Comparison of ENCODE assay signal across 18 cellular contexts in the genomic region with DNA sequence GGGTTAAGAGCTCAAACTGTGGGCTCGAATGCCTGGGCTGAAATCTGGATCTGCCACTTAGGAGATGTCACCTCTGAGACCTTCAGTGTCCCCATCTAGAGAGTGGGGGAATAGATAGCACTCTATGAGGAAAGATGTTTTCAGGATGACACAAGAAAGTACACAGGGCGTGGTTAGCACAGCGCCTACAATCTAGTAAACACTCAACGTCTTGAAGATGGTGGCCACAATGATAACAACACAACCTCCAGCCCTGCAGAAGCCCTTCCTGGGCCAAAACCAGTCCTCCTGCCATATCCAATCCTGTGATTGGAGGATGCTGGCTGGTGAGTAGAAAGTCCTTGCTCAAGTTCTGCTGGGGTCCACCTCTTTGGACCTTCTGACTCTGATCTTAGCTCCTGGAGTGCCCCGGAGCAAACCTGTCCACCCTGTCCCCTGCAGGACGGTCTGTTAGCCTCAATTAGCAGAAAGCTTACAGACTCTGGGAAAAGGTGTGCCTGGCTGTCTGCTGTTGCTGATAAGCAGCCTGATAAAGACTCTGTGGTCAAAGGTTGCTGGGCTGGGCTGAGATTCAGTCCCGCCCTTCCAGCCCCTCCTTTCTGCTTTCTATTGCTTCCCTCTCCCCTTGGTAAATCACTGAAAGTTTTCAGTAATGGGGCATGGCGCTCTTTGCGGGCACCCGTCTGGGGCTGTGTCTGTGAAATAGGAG. TPM values are rescaled to one million over a fixed set of nuclear protein-coding genes. Genes with fewer than 3 reads are reported as not detected.
DNase-seq lines count a peak whose midpoint lies in the region; ATAC-seq, FAIRE-seq and TF ChIP-seq lines count a peak whose summit lies in the region.
"Had no signal": no experiment of that assay in that cellular context is flagged by ENCODE, and none has a peak within 500 bp of the region (broad histone marks: within the 10 kb centered on the region; RNA-seq: fewer than 3 reads in every experiment).

No MANE protein-coding gene starts in this region.

- H3K9me3 Mint-ChIP-seq in Caco-2 (ENCODE audit: unreplicated experiment) (no peaks in the 10 kb centered on the region), endodermal cell (no peaks in the 10 kb centered on the region)

- BruUV-seq in Caco-2 (replicated peaks; lab: Mats Ljungman, UMichigan), result no TSS peak

- H3K27ac Mint-ChIP-seq in Caco-2 (ENCODE audit: unreplicated experiment), result peak overlapping the region; percentile 42
- H3K27ac Mint-ChIP-seq in endodermal cell, result no peak overlapping the region

- H3K4me1 Mint-ChIP-seq in Caco-2 (ENCODE audit: low read depth, unreplicated experiment) (peaks cover 34% of the 10 kb centered on the region), endodermal cell (peaks cover 25% of the 10 kb centered on the region)

- H3K27me3 ChIP-seq in Caco-2 (replicated peaks; ENCODE audit: control insufficient read depth, insufficient read depth, low read length) (no peaks in the 10 kb centered on the region), endodermal cell (ENCODE audit: control insufficient read depth, insufficient read depth, low read length, poor library complexity, severe bottlenecking) (peaks cover 17% of the 10 kb centered on the region), pancreas (no peaks in the 10 kb centered on the region)

- H3K4me3 Mint-ChIP-seq in Caco-2 (ENCODE audit: unreplicated experiment) (peak overlapping the region; percentile 55), endodermal cell (no peak overlapping the region)

- DNase-seq in Caco-2, result peak; percentile 91 to 95
- peak; percentile 64 for DNase-seq in LoVo (ENCODE audit: low spot score)
- DNase-seq in endodermal cell, result peak; percentile 64
- DNase-seq in pancreas, result peak in 5 of 6 donors; percentile 39 to 58 (median 49)
- no peak for DNase-seq in HT-29 (ENCODE audit: low spot score)
- no peak for DNase-seq in pons (ENCODE audit: low spot score)
- DNase-seq in stimulated activated CD4-positive, alpha-beta T cell treated with anti-CD3 and anti-CD28 coated beads, Interleukin-4, amount 100 ng/mL, for 4 hours, result no peak
- DNase-seq in HCEC 1CT, result no peak
- DNase-seq: BE2C, DMS 273 treated with DMSO at 0.1 percent for 48 hours, KG1, NCI-H1092, NCI-H2107, NCI-H69 had no signal

- H3K9me3 ChIP-seq in Caco-2 (no peaks in the 10 kb centered on the region), endodermal cell (ENCODE audit: control insufficient read depth, low read length) (no peaks in the 10 kb centered on the region), pancreas (no peaks in the 10 kb centered on the region)
- H3K9me3 ChIP-seq: BE2C, HAP-1, SJSA1 had no signal

- H3K4me1 ChIP-seq in Caco-2 (peaks cover 28% of the 10 kb centered on the region), endodermal cell (ENCODE audit: control insufficient read depth, insufficient read depth, low read length) (peaks cover 8% of the 10 kb centered on the region), pancreas (peaks cover 17 to 22% (median 19%) of the 10 kb centered on the region in 3 donors)
- H3K4me1 ChIP-seq: BE2C, HAP-1, SJSA1 had no signal

- H3K27me3 Mint-ChIP-seq in Caco-2 (ENCODE audit: insufficient read depth, unreplicated experiment) (peaks cover 5% of the 10 kb centered on the region), endodermal cell (ENCODE audit: insufficient read depth) (peaks cover 46% of the 10 kb centered on the region)

- FAIRE-seq in pancreas (lab: Jason Lieb, UNC), result no peak

- 86 to 91% methylated on average over 3 to 10 of the region's 10 CpGs for WGBS in endodermal cell (ENCODE audit: insufficient coverage in 1 of 2, insufficient read length in 1 of 2), 2 experiments
- 22 to 28% methylated on average over 10 of the region's 10 CpGs for WGBS in pancreas, 2 donors

- peak; percentile 27 to 57 for TF ChIP-seq CTCF in Caco-2 (IDR thresholded peaks at IDR 0.05; ENCODE audit: insufficient read depth in 1 of 2, low read depth in 1 of 2, low read length in 1 of 2, severe bottlenecking in 1 of 2, unreplicated experiment in 1 of 2)
- peak; percentile 48 for TF ChIP-seq CTCF in endodermal cell (conservative IDR thresholded peaks at IDR 0.05)
- TF ChIP-seq CTCF in pancreas (IDR thresholded peaks at IDR 0.05), result no peak

- intact Hi-C loops in Caco-2 (cut with micrococcal nuclease; ENCODE audit: unreplicated experiment), result loop anchor here (5.0 kb wide), 1 partner anchor 86 kb away; no protein-coding TSS in a partner anchor
- intact Hi-C loops in pancreas (cut with DNase I), result no loop called here

- H3K36me3 Mint-ChIP-seq in Caco-2 (ENCODE audit: insufficient read depth, unreplicated experiment) (peaks cover 42% of the 10 kb centered on the region), endodermal cell (ENCODE audit: low read depth) (no peaks in the 10 kb centered on the region)

- POLR2A ChIA-PET in Caco-2 (lab: Charles Lee), result interaction anchor here (1.4 kb wide), 1 partner anchor 657 kb away, joined by 3 read pairs; a partner anchor contains a TSS

- H3K27ac ChIP-seq in endodermal cell (ENCODE audit: low read depth, low read length) (no peak overlapping the region), pancreas (peak overlapping the region in 2 of 4 donors; percentile 33 to 54)
- H3K27ac ChIP-seq: SJSA1 had no signal

- no peak overlapping the region for H3K9ac ChIP-seq in endodermal cell (ENCODE audit: extremely low read depth, low read length, poor library complexity, severe bottlenecking)

- CTCF ChIA-PET in Caco-2 (lab: Charles Lee), result interaction anchor here (0.7 to 0.8 kb wide), 3 partner anchors 19 to 221 kb away, joined by 3 to 5 read pairs (median 3); no protein-coding TSS in a partner anchor

- H3K36me3 ChIP-seq in Caco-2 (ENCODE audit: control insufficient read depth, insufficient read depth, low read length) (no peaks in the 10 kb centered on the region; the same call in 1 of the 2 replicates), endodermal cell (ENCODE audit: control insufficient read depth, insufficient read depth, low read length) (no peaks in the 10 kb centered on the region), pancreas (no peaks in the 10 kb centered on the region)
- H3K36me3 ChIP-seq: BE2C, HAP-1, SJSA1 had no signal

- H3K4me3 ChIP-seq in Caco-2 (ENCODE audit: low read depth, low read length), result no peak overlapping the region
- no peak overlapping the region for H3K4me3 ChIP-seq in endodermal cell (ENCODE audit: low read length)
- H3K4me3 ChIP-seq in pancreas, result no peak overlapping the region
- H3K4me3 ChIP-seq: HAP-1, SJSA1 had no signal

- peak; percentile 82 to 94 (median 87) for ATAC-seq in pancreas

RNA-seq across cellular contexts. Expression of a gene that starts 8.2 kb away (rescaled TPM):
- 26.8 and 41.8 TPM in 2 replicates for total RNA-seq in Caco-2 (2022)
- not detected for total RNA-seq in endodermal cell
- 0.68 TPM for polyA plus RNA-seq in endodermal cell (2013, experiment 1 of 2)
- 0.87 TPM for polyA plus RNA-seq in endodermal cell (2013, experiment 2 of 2)
- 1 to 10 TPM; 3.6 to 6.7 (median 5.0) TPM for total RNA-seq in pancreas
- polyA plus RNA-seq in pancreas, result 10 to 100 TPM in 1 of 2 donors, 1 to 10 TPM in 1; 8.5 to 55.3 TPM
- not detected in 2 replicates for total RNA-seq in HT-29 (2014; rRNA removed; shearing (Covaris generic))
- total RNA-seq: HT1080, MCF 10A, SJSA1 had no signal

Comparison
In these comparisons a context has a peak if more than half of its experiments do, and no peak if none do; other contexts are left out.
1. DNase-seq: peak in Caco-2 (2 of 2), LoVo (single experiment), endodermal cell (single experiment) and pancreas (5 of 6); none in HT-29 (single experiment), pons (single experiment), stimulated activated CD4-positive, alpha-beta T cell treated with anti-CD3 and anti-CD28 coated beads, Interleukin-4, amount 100 ng/mL, for 4 hours (0 of 2) and HCEC 1CT (single experiment).
2. CTCF ChIP-seq: peak in Caco-2 (2 of 2) and endodermal cell (single experiment); none in pancreas (0 of 4).